In genomic region chr7:2001601-2002442, GRCh38 we compare ENCODE assay signal across 21 cellular contexts.
DNase-seq lines count a peak whose midpoint lies in the region; ATAC-seq, FAIRE-seq and TF ChIP-seq lines count a peak whose summit lies in the region.
"Had no signal": no experiment of that assay in that cellular context is flagged by ENCODE, and none has a peak within 500 bp of the region (broad histone marks: within the 10 kb centered on the region; RNA-seq: fewer than 3 reads in every experiment).

No MANE protein-coding gene starts in this region.

- H3K79me2 ChIP-seq in HepG2 (ENCODE audit: insufficient read depth, low read length) (no peaks in the 10 kb centered on the region), PC-9 (ENCODE audit: low read depth) (no peaks in the 10 kb centered on the region)

- TF ChIP-seq RAD21 in HepG2 (CRISPR knock-in tag; IDR thresholded peaks at IDR 0.05) = no peak

- H3K9me3 ChIP-seq in HepG2 (ENCODE audit: low read length) (no peaks in the 10 kb centered on the region), sigmoid colon (no peaks in the 10 kb centered on the region), PC-9 (ENCODE audit: insufficient read depth, low read depth) (no peaks in the 10 kb centered on the region)
- H3K9me3 ChIP-seq: gastroesophageal sphincter had no signal

- H3K36me3 ChIP-seq in HepG2 (replicated peaks in 1 of 2; ENCODE audit: control insufficient read depth in 1 of 2, insufficient read depth in 2 of 2, low read length in 2 of 2) = peaks cover 2 to 11% of the 10 kb centered on the region in 2 experiments; a peak in 3 of 5 replicates
- H3K36me3 ChIP-seq in sigmoid colon = no peaks in the 10 kb centered on the region
- H3K36me3 ChIP-seq in PC-9 (ENCODE audit: low read depth) = no peaks in the 10 kb centered on the region

- H3K9me2 ChIP-seq in PC-9 (ENCODE audit: insufficient read depth) = no peaks in the 10 kb centered on the region

- H2AFZ ChIP-seq in HepG2 (ENCODE audit: low read length) (no peak overlapping the region), PC-9 (no peak overlapping the region)

- 0 out of 2 replicates have a peak, but pooled peaks cover 2% of the 10 kb centered on the region for H4K20me1 ChIP-seq in HepG2 (ENCODE audit: insufficient read depth, low read length)
- H4K20me1 ChIP-seq in PC-9 (ENCODE audit: insufficient read depth) = peaks cover 3% of the 10 kb centered on the region; the same call in 1 of the 2 replicates

- H3K4me3 ChIP-seq in HepG2 (replicated peaks in 1 of 3; ENCODE audit: insufficient read depth in 1 of 3, low read depth in 2 of 3, low read length in 3 of 3) (no peak overlapping the region), sigmoid colon (no peak overlapping the region), PC-9 (no peak overlapping the region)
- H3K4me3 ChIP-seq: coronary artery, gastroesophageal sphincter, smooth muscle cell had no signal

- no peaks in the 10 kb centered on the region for H3K36me3 Mint-ChIP-seq in brain
- H3K36me3 Mint-ChIP-seq: type B pancreatic cell had no signal

- CTCF ChIA-PET in HepG2 (lab: Yijun Ruan, JAX; ENCODE audit: low intra/inter-chr PET ratio, low total read pairs) (no interaction called here), PC-9 (lab: Charles Lee) (no interaction called here)

- no peak for TF ChIP-seq EP300 in HepG2 (IDR thresholded peaks at IDR 0.05; ENCODE audit: low read depth in 2 of 2, low read length in 2 of 2)
- TF ChIP-seq EP300 in HepG2 (CRISPR knock-in tag; IDR thresholded peaks at IDR 0.05; ENCODE audit: borderline replicate concordance) = no peak
- TF ChIP-seq EP300 in sigmoid colon (IDR thresholded peaks at IDR 0.05) = no peak

- 0 out of 2 replicates have a peak, but pooled peaks cover 5% of the 10 kb centered on the region for H3K4me1 ChIP-seq in HepG2 (ENCODE audit: insufficient read depth, low read length)
- no peaks in the 10 kb centered on the region for H3K4me1 ChIP-seq in sigmoid colon
- H3K4me1 ChIP-seq in PC-9 (replicated peaks; ENCODE audit: insufficient read depth) = no peaks in the 10 kb centered on the region
- H3K4me1 ChIP-seq: gastroesophageal sphincter had no signal

- H3K9ac ChIP-seq in HepG2 (ENCODE audit: insufficient read depth, low read depth, low read length) = no peak overlapping the region

- no peaks in the 10 kb centered on the region for H3F3A ChIP-seq in PC-9 (ENCODE audit: insufficient read depth, low read depth)

- no peak for ATAC-seq in HepG2
- no peak for ATAC-seq in stimulated activated naive CD8-positive, alpha-beta T cell treated with anti-CD3 and anti-CD28 coated beads, Interleukin-15, amount 100 ng/mL, for 72 hours
- ATAC-seq: activated CD8-positive, alpha-beta T cell treated with anti-CD3 and anti-CD28 coated beads for 36 hours; gastroesophageal sphincter; Panc1; stimulated activated memory B cell treated with anti-CD40 and anti-IgM and Interleukin-4, amounts not matched to agents 10 μg/mL and 1 μg/mL and 100 μg/mL, for 72 hours had no signal

- H3K27ac Mint-ChIP-seq in brain = peak overlapping the region in 4 of 5 experiments; percentile 24 to 96 (median 82)
- peak overlapping the region in 1 of 2 donors; percentile 54 for H3K27ac Mint-ChIP-seq in stimulated activated naive CD8-positive, alpha-beta T cell treated with anti-CD3 and anti-CD28 coated beads, Interleukin-15, amount 100 ng/mL, for 72 hours
- H3K27ac Mint-ChIP-seq: activated CD8-positive, alpha-beta T cell treated with anti-CD3 and anti-CD28 coated beads for 36 hours; type B pancreatic cell had no signal

- peaks cover 60% of the 10 kb centered on the region for H3K4me1 Mint-ChIP-seq in brain
- H3K4me1 Mint-ChIP-seq in stimulated activated naive CD8-positive, alpha-beta T cell treated with anti-CD3 and anti-CD28 coated beads, Interleukin-15, amount 100 ng/mL, for 72 hours = peaks cover 7% of the 10 kb centered on the region

- H3K27me3 ChIP-seq in HepG2 (ENCODE audit: control insufficient read depth in 1 of 2, insufficient read depth in 2 of 2, low read length in 2 of 2) (no peaks in the 10 kb centered on the region), sigmoid colon (no peaks in the 10 kb centered on the region), PC-9 (ENCODE audit: insufficient read depth, low read depth) (no peaks in the 10 kb centered on the region)
- H3K27me3 ChIP-seq: gastroesophageal sphincter had no signal

- H3K4me2 ChIP-seq in HepG2 (ENCODE audit: low read depth, low read length) (no peak overlapping the region), PC-9 (no peak overlapping the region)
- H3K4me2 ChIP-seq: smooth muscle cell had no signal

- TF ChIP-seq POLR2A in HepG2 (IDR thresholded peaks at IDR 0.05; ENCODE audit: insufficient read depth in 1 of 2, low read depth in 2 of 2, low read length in 2 of 2) (no peak), sigmoid colon (IDR thresholded peaks at IDR 0.05) (no peak)

- H3K27ac ChIP-seq in HepG2 (ENCODE audit: extremely low read length, insufficient read depth, low read length) (no peak overlapping the region), sigmoid colon (no peak overlapping the region), PC-9 (no peak overlapping the region)
- H3K27ac ChIP-seq: coronary artery, epithelial cell of prostate, gastroesophageal sphincter had no signal

- no peaks in the 10 kb centered on the region for H3K27me3 Mint-ChIP-seq in brain
- no peaks in the 10 kb centered on the region for H3K27me3 Mint-ChIP-seq in stimulated activated naive CD8-positive, alpha-beta T cell treated with anti-CD3 and anti-CD28 coated beads, Interleukin-15, amount 100 ng/mL, for 72 hours
- H3K27me3 Mint-ChIP-seq: activated CD8-positive, alpha-beta T cell treated with anti-CD3 and anti-CD28 coated beads for 36 hours; CD4-positive, CD25-positive, alpha-beta regulatory T cell; memory B cell; stimulated activated memory B cell treated with anti-CD40 and anti-IgM and Interleukin-4, amounts not matched to agents 10 μg/mL and 1 μg/mL and 100 μg/mL, for 72 hours; type B pancreatic cell had no signal

- 97% methylated on average over 17 of the region's 33 CpGs for WGBS in HepG2 (ENCODE audit: low lambda C conversion rate)
- 89 to 91% methylated on average over 33 of the region's 33 CpGs for WGBS in sigmoid colon, 2 donors

- no peak for FAIRE-seq in HepG2 (lab: Jason Lieb, UNC)

- TF ChIP-seq CTCF in brain (conservative IDR thresholded peaks at IDR 0.05) (no peak), HepG2 (CRISPR knock-in tag; IDR thresholded peaks at IDR 0.05) (no peak), sigmoid colon (IDR thresholded peaks at IDR 0.05) (no peak), PC-9 (conservative IDR thresholded peaks at IDR 0.05) (no peak)

- in situ Hi-C loops in HepG2 (cut with HindIII; ENCODE audit: extremely low pct_ligation_motif_present, low pct_unique_long_range_greater_than_20kb) = no loop called here

- POLR2A ChIA-PET in HepG2 (lab: Yijun Ruan, JAX) (no interaction called here), PC-9 (lab: Charles Lee; ENCODE audit: unreplicated experiment) (no interaction called here)

- no peaks in the 10 kb centered on the region for H3K9me3 Mint-ChIP-seq in brain
- H3K9me3 Mint-ChIP-seq in stimulated activated naive CD8-positive, alpha-beta T cell treated with anti-CD3 and anti-CD28 coated beads, Interleukin-15, amount 100 ng/mL, for 72 hours = no peaks in the 10 kb centered on the region
- H3K9me3 Mint-ChIP-seq: activated CD8-positive, alpha-beta T cell treated with anti-CD3 and anti-CD28 coated beads for 36 hours; CD4-positive, CD25-positive, alpha-beta regulatory T cell; memory B cell; stimulated activated memory B cell treated with anti-CD40 and anti-IgM and Interleukin-4, amounts not matched to agents 10 μg/mL and 1 μg/mL and 100 μg/mL, for 72 hours; type B pancreatic cell had no signal

- BruUV-seq in HepG2 (replicated peaks; lab: Mats Ljungman, UMichigan) (no TSS peak), PC-9 (replicated peaks; lab: Mats Ljungman, UMichigan) (no TSS peak)

- DNase-seq in activated effector memory CD4-positive, alpha-beta T cell treated with anti-CD3 and anti-CD28 coated beads, Interleukin-2, amount 50 U/mL, for 16 hours = peak; percentile 60
- DNase-seq in activated effector memory CD4-positive, alpha-beta T cell treated with Interleukin-2 at 50 U/mL for 16 hours = no peak
- DNase-seq in HepG2 (ENCODE audit: low spot score) = no peak
- DNase-seq in sigmoid colon = peak; percentile 55
- no peak for DNase-seq in PC-9
- DNase-seq in stimulated activated naive CD8-positive, alpha-beta T cell treated with anti-CD3 and anti-CD28 coated beads, Interleukin-15, amount 100 ng/mL, for 72 hours = no peak
- no peak for DNase-seq in CD1c-positive myeloid dendritic cell (ENCODE audit: extremely low spot score)
- DNase-seq: 8988T; activated CD8-positive, alpha-beta T cell treated with anti-CD3 and anti-CD28 coated beads for 36 hours; amniotic stem cell; CD4-positive, CD25-positive, alpha-beta regulatory T cell; DMS79 treated with DMSO at 0.1 percent for 48 hours had no signal

- H3K4me3 Mint-ChIP-seq in brain = no peak overlapping the region
- H3K4me3 Mint-ChIP-seq in stimulated activated naive CD8-positive, alpha-beta T cell treated with anti-CD3 and anti-CD28 coated beads, Interleukin-15, amount 100 ng/mL, for 72 hours = no peak overlapping the region
- H3K4me3 Mint-ChIP-seq: activated CD8-positive, alpha-beta T cell treated with anti-CD3 and anti-CD28 coated beads for 36 hours; CD4-positive, CD25-positive, alpha-beta regulatory T cell; memory B cell; stimulated activated memory B cell treated with anti-CD40 and anti-IgM and Interleukin-4, amounts not matched to agents 10 μg/mL and 1 μg/mL and 100 μg/mL, for 72 hours; type B pancreatic cell had no signal

- intact Hi-C loops in HepG2 (cut with micrococcal nuclease; ENCODE audit: unreplicated experiment) = no loop called here
- intact Hi-C loops in sigmoid colon (cut with DNase I) = no loop called here
- intact Hi-C loops in PC-9 (cut with micrococcal nuclease; ENCODE audit: unreplicated experiment) = no loop called here

TF ChIP-seq in HepG2, 621 proteins besides CTCF, POLR2A, EP300 and RAD21:
- no peak for TF ChIP-seq POLR2G (IDR thresholded peaks at IDR 0.05; ENCODE audit: low read depth, low read length)
- peak; percentile 40 for TF ChIP-seq AGO2 (optimal IDR thresholded peaks at IDR 0.05; ENCODE audit: low read depth, low read length)
- TF ChIP-seq, protein P1, sequence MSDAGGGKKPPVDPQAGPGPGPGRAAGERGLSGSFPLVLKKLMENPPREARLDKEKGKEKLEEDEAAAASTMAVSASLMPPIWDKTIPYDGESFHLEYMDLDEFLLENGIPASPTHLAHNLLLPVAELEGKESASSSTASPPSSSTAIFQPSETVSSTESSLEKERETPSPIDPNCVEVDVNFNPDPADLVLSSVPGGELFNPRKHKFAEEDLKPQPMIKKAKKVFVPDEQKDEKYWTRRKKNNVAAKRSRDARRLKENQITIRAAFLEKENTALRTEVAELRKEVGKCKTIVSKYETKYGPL (CRISPR knock-in tag; IDR thresholded peaks at IDR 0.05) = no peak
- no peak for TF ChIP-seq HDAC1 (CRISPR knock-in tag; IDR thresholded peaks at IDR 0.05)
- no peak for TF ChIP-seq ELF3 (CRISPR knock-in tag; IDR thresholded peaks at IDR 0.05)

Comparison
In these comparisons a context has a peak if more than half of its experiments do, and no peak if none do; other contexts are left out.
1. DNase-seq: peak in activated effector memory CD4-positive, alpha-beta T cell treated with anti-CD3 and anti-CD28 coated beads, Interleukin-2, amount 50 U/mL, for 16 hours (single experiment) and sigmoid colon (single experiment); none in activated effector memory CD4-positive, alpha-beta T cell treated with Interleukin-2 at 50 U/mL for 16 hours (single experiment), HepG2 (single experiment), PC-9 (0 of 2), stimulated activated naive CD8-positive, alpha-beta T cell treated with anti-CD3 and anti-CD28 coated beads, Interleukin-15, amount 100 ng/mL, for 72 hours (0 of 2) and CD1c-positive myeloid dendritic cell (single experiment).